ENCODE assay signal across 7 cellular contexts in the genomic region with DNA sequence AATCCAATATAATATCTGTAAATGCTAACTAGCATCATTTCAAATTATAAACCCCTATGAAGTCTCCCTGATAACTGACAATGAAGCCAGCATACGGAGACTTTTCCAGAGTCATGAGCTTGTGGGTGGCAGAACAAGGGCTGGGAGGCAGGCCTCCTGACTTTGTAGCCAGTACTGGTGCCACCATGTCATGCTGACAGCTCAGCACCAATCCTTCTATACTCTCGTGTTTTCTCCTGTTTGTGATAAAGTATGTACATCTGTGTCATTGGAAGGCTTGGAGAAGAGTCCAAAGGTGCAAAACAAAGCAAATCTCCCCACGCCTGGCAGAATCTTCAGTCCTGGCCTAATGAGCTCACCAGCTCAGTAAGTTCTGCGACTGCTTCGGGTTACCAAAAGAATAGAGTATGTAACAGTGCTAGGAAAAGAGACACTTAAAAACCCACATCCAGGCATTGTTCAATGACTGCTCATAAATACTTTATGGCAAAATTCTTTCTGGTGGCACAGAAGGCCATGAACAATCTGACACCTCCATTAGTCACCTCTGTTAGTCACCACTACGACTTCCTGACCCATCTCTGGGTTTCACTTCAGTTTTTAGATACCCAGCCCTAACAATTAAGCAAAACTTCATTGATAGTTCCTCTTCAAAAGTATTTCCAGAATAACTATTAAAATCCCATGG. TPM values are rescaled to one million over a fixed set of nuclear protein-coding genes. Genes with fewer than 3 reads are reported as not detected.
DNase-seq lines count a peak whose midpoint lies in the region; ATAC-seq, FAIRE-seq and TF ChIP-seq lines count a peak whose summit lies in the region.

No MANE protein-coding gene starts in this region.

- no peak overlapping the region for H3K9ac ChIP-seq in MM.1S (ENCODE audit: low read length)

- peak overlapping the region; percentile 9; the same call in 1 of the 2 replicates for H3K27ac ChIP-seq in MM.1S (ENCODE audit: low read length)

- TF ChIP-seq CTCF in HFFc6 (IDR thresholded peaks at IDR 0.05) = no peak
- no peak for TF ChIP-seq CTCF in MM.1S (IDR thresholded peaks at IDR 0.05; ENCODE audit: low read length)
- no peak for TF ChIP-seq CTCF in bronchial epithelial cell (IDR thresholded peaks at IDR 0.05; ENCODE audit: insufficient read depth, low read length, severe bottlenecking)

- H4K20me1 ChIP-seq in MM.1S (ENCODE audit: insufficient read depth, low read length) = no peaks in the 10 kb centered on the region

- no peaks in the 10 kb centered on the region for H3K9me3 Mint-ChIP-seq in HFFc6

- no peaks in the 10 kb centered on the region for H3K9me3 ChIP-seq in MM.1S (replicated peaks; ENCODE audit: insufficient read depth, low read length)

- no peaks in the 10 kb centered on the region for H3K36me3 Mint-ChIP-seq in HFFc6 (ENCODE audit: low read depth)

- peak overlapping the region; percentile 43 for H3K4me2 ChIP-seq in MM.1S (ENCODE audit: low read depth, low read length)

- H3K27me3 ChIP-seq in MM.1S (replicated peaks; ENCODE audit: insufficient read depth, low read length) (0 out of 2 replicates have a peak, but pooled peaks cover 3% of the 10 kb centered on the region), bronchial epithelial cell (ENCODE audit: control insufficient read depth, insufficient read depth, low read length) (no peaks in the 10 kb centered on the region)

- peak overlapping the region; percentile 90 for H3K27ac Mint-ChIP-seq in HFFc6

- no peaks in the 10 kb centered on the region for H3K79me2 ChIP-seq in MM.1S (ENCODE audit: low read length)

- peak overlapping the region; percentile 78 for H3K4me3 Mint-ChIP-seq in HFFc6

- H3K4me1 Mint-ChIP-seq in HFFc6 (ENCODE audit: low read depth) = peaks cover 60% of the 10 kb centered on the region

- ATAC-seq in GM18861 (IDR thresholded peaks at IDR 0.05; ENCODE audit: unreplicated experiment) = peak; percentile 94
- ATAC-seq in stimulated activated naive CD8-positive, alpha-beta T cell treated with anti-CD3 and anti-CD28 coated beads, Interleukin-15, Interleukin-2, amounts not matched to agents 100 U/mL and 50 U/mL, for 24 hours = peak; percentile 98

- DNase-seq in HFFc6 (peak; percentile 88), MM.1S (peak; percentile 54), bronchial epithelial cell (ENCODE audit: low read depth) (peak; percentile 94), NCI-H446 (lab: John Stamatoyannopoulos, UW) (no peak), NCI-H1105 (lab: John Stamatoyannopoulos, UW) (no peak)
- DNase-seq in stimulated activated naive CD8-positive, alpha-beta T cell treated with anti-CD3 and anti-CD28 coated beads, Interleukin-15, Interleukin-2, amounts not matched to agents 100 U/mL and 50 U/mL, for 24 hours = peak; percentile 12

- H2AFZ ChIP-seq in MM.1S (ENCODE audit: low read length) = no peak overlapping the region

- H3K4me1 ChIP-seq in MM.1S (ENCODE audit: low read length) = peaks cover 35% of the 10 kb centered on the region

- H3K9me2 ChIP-seq in MM.1S (replicated peaks; ENCODE audit: insufficient read depth, low read length) = no peaks in the 10 kb centered on the region

- H3K36me3 ChIP-seq in MM.1S (replicated peaks; ENCODE audit: insufficient read depth, low read length) = no peaks in the 10 kb centered on the region
- H3K36me3 ChIP-seq in bronchial epithelial cell (ENCODE audit: control insufficient read depth, insufficient read depth, low read length) = no peaks in the 10 kb centered on the region

- no peaks in the 10 kb centered on the region; the same call in 1 of the 2 replicates for H3K27me3 Mint-ChIP-seq in HFFc6 (ENCODE audit: insufficient read depth)

- H3F3A ChIP-seq in MM.1S (ENCODE audit: insufficient read depth, low read length) = peaks cover 25% of the 10 kb centered on the region

- FAIRE-seq in bronchial epithelial cell (lab: Jason Lieb, UNC) = no peak

- H3K4me3 ChIP-seq in MM.1S (ENCODE audit: low read length) (no peak overlapping the region), bronchial epithelial cell (ENCODE audit: low read depth, low read length) (no peak overlapping the region)

RNA-seq across cellular contexts. Expression of a gene that starts 24.5 kb away (rescaled TPM):
- total RNA-seq in HFFc6 (2021; fragmentation: NEBNext Ultra II Directional; extraction: Animal tissue kit (Norgen Biotek cat#: 25700)) = 10 to 100 TPM; 19.6 to 67.4 (median 65.7) TPM
- 10.0 and 12.7 TPM in 2 replicates for total RNA-seq in bronchial epithelial cell

RNA-seq across cellular contexts. Expression of a gene that starts 32.8 kb away (rescaled TPM):
- total RNA-seq in HFFc6 (2021; fragmentation: NEBNext Ultra II Directional; extraction: Animal tissue kit (Norgen Biotek cat#: 25700)) = 10 to 100 TPM; 11.0 to 18.1 (median 14.9) TPM
- total RNA-seq in bronchial epithelial cell = 3.9 and 4.5 TPM in 2 replicates

Comparison
In these comparisons a context has a peak if more than half of its experiments do, and no peak if none do; other contexts are left out.
1. DNase-seq: peak in HFFc6 (single experiment), MM.1S (single experiment), bronchial epithelial cell (single experiment) and stimulated activated naive CD8-positive, alpha-beta T cell treated with anti-CD3 and anti-CD28 coated beads, Interleukin-15, Interleukin-2, amounts not matched to agents 100 U/mL and 50 U/mL, for 24 hours (single experiment); none in NCI-H446 (0 of 2) and NCI-H1105 (single experiment).